ENCODE assay signal across 1 cellular context in genomic region chr6:156719395-156719719, GRCh38.
TF ChIP-seq lines count a peak whose summit lies in the region.

No MANE protein-coding gene starts in this region.

TF ChIP-seq in GM12878, 131 proteins besides CTCF, POLR2A, EP300 and RAD21:
- no peak for TF ChIP-seq KAT2A (conservative IDR thresholded peaks at IDR 0.05; ENCODE audit: control insufficient read depth, low read depth, low read length)
- no peak for TF ChIP-seq ZBTB11 (CRISPR knock-in tag; IDR thresholded peaks at IDR 0.05)
- no peak for TF ChIP-seq POU2F2 (IDR thresholded peaks at IDR 0.05; ENCODE audit: borderline replicate concordance, low read depth, low read length)
- TF ChIP-seq RELA (IDR thresholded peaks at IDR 0.05; ENCODE audit: borderline replicate concordance, partially characterized antibody) = no peak
- TF ChIP-seq BHLHE40 (IDR thresholded peaks at IDR 0.05; ENCODE audit: borderline replicate concordance in 1 of 2, low read depth in 2 of 2, low read length in 1 of 2) = no peak
- no peak for TF ChIP-seq PRDM15 (CRISPR knock-in tag; IDR thresholded peaks at IDR 0.05)
- 0 out of 2 replicates have a peak, but pooled peaks have one; percentile 47 for TF ChIP-seq MTA3 (IDR thresholded peaks at IDR 0.05; ENCODE audit: borderline replicate concordance, low read length)
- peak; percentile 21; the same call in 1 of the 2 replicates for TF ChIP-seq CREB1 (IDR thresholded peaks at IDR 0.05; ENCODE audit: low read depth)
- TF ChIP-seq E2F4 (IDR thresholded peaks at IDR 0.05; ENCODE audit: low read depth, low read length) = no peak
- TF ChIP-seq JUNB (IDR thresholded peaks at IDR 0.05) = 0 out of 2 replicates have a peak, but pooled peaks have one; percentile 8
- no peak for TF ChIP-seq NR2C2 (IDR thresholded peaks at IDR 0.05; ENCODE audit: borderline replicate concordance, control insufficient read depth, insufficient read length, low read depth)
- TF ChIP-seq SP1 (IDR thresholded peaks at IDR 0.05; ENCODE audit: low read depth, low read length) = no peak
- TF ChIP-seq SIN3A (IDR thresholded peaks at IDR 0.05; ENCODE audit: low read depth, low read length) = no peak
- no peak for TF ChIP-seq MEF2A (IDR thresholded peaks at IDR 0.05; ENCODE audit: insufficient read depth, low read depth, low read length)
- no peak for TF ChIP-seq TCF7 (IDR thresholded peaks at IDR 0.05; ENCODE audit: borderline replicate concordance)
- no peak for TF ChIP-seq ZNF687 (IDR thresholded peaks at IDR 0.05)
- TF ChIP-seq CHD2 (IDR thresholded peaks at IDR 0.05; ENCODE audit: borderline replicate concordance, low read depth, low read length) = no peak
- TF ChIP-seq MLLT1 (IDR thresholded peaks at IDR 0.05) = peak; percentile 90
- no peak for TF ChIP-seq ATF7 (IDR thresholded peaks at IDR 0.05; ENCODE audit: low read depth)
- no peak for TF ChIP-seq BCLAF1 (IDR thresholded peaks at IDR 0.05)
- TF ChIP-seq SMARCA5 (IDR thresholded peaks at IDR 0.05) = no peak; the same call in 1 of the 2 replicates
- no peak for TF ChIP-seq CUX1 (IDR thresholded peaks at IDR 0.05; ENCODE audit: insufficient replicate concordance, low read depth, low read length)
- peak; percentile 50; the same call in 1 of the 2 replicates for TF ChIP-seq ZNF217 (IDR thresholded peaks at IDR 0.05)
- TF ChIP-seq ATF3 (IDR thresholded peaks at IDR 0.05; ENCODE audit: borderline replicate concordance, extremely low read depth, low read depth, low read length) = no peak
- TF ChIP-seq YY1 (IDR thresholded peaks at IDR 0.05; ENCODE audit: low read depth, low read length) = 0 out of 2 replicates have a peak, but pooled peaks have one; percentile 26
- TF ChIP-seq TCF3 (IDR thresholded peaks at IDR 0.05; ENCODE audit: borderline replicate concordance, insufficient read depth, low read depth, low read length) = no peak
- no peak for TF ChIP-seq RCOR1 (conservative IDR thresholded peaks at IDR 0.05; ENCODE audit: low read depth, low read length)
- TF ChIP-seq NR2C1 (IDR thresholded peaks at IDR 0.05) = no peak
- TF ChIP-seq CEBPB (IDR thresholded peaks at IDR 0.05; ENCODE audit: borderline replicate concordance in 1 of 2, low read depth in 2 of 2, low read length in 2 of 2) = no peak
